Comparison of ENCODE assay signal across 8 cellular contexts in the genomic region with DNA sequence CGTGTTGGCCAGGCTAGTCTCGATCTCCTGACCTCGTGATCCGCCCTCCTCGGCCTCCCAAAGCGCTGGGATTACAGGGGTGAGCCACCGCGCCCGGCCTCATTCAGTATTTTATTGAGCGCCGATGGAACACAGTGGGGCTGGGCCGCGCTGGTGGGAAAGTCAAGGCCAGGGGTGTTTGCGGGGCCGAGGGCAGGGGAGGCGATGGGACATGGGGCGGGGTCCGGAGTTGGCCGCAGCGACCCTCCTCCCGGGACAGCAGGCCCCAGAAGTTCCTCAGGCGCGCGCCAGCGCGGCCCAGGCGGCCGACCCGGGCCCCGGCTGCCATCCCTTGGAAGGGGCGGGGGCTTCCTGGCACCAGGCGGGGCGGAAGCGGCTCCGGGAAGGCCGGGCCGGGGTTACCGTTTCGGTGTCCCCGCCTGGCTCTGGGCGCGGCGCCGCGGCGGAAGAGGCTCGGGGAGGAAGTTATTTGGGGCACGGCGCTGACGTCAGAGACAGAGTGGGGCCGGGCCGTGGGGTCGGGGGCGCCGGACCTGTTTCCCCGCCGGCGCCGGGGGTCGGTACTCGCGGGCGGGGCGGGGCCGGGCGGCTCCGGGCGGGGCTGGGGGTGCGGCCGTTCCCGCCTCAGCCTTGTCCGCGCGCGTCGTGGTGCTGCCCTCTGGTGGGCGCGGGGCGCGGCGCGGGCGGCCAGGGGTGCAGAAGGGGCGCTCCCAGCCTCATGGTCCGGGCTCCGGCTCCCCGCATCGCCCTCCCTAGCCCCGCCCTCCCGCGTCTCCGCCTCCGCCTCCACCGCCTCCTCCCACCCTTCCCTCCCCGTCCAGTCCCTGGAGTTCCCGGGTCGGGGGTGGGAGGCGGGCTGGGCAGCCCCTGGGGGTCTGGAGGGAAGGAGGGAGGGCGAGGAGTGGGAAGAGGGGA. TPM values are rescaled to one million over a fixed set of nuclear protein-coding genes. Genes with fewer than 3 reads are reported as not detected.
DNase-seq lines count a peak whose midpoint lies in the region; ATAC-seq and TF ChIP-seq lines count a peak whose summit lies in the region.

No MANE protein-coding gene starts in this region.

- ATAC-seq in GM21576 (IDR thresholded peaks at IDR 0.05; ENCODE audit: unreplicated experiment): peak; percentile 61
- ATAC-seq in stimulated activated naive CD8-positive, alpha-beta T cell treated with anti-CD3 and anti-CD28 coated beads, Interleukin-15, amount 100 ng/mL, for 72 hours: peak; percentile 92

- TF ChIP-seq CTCF in fibroblast of pulmonary artery (IDR thresholded peaks at IDR 0.05; ENCODE audit: low read length, missing control alignments) (no peak), nephron progenitor cell (IDR thresholded peaks at IDR 0.05) (peak; percentile 48)

- no peaks in the 10 kb centered on the region for H3K9me3 Mint-ChIP-seq in activated T-helper 1 cell treated with anti-CD3 and anti-CD28 coated beads, Interleukin-12 subunit alpha, Interleukin-12 subunit beta, Interleukin-2, Interleukin-4 antibody, amounts not matched to agents 30 ng/mL and 10 ng/mL and 1 ng/mL, durations not matched to agents 14 hours and 24 hours and 36 hours
- H3K9me3 Mint-ChIP-seq in nephron progenitor cell: no peaks in the 10 kb centered on the region
- no peaks in the 10 kb centered on the region for H3K9me3 Mint-ChIP-seq in stimulated activated naive CD8-positive, alpha-beta T cell treated with anti-CD3 and anti-CD28 coated beads, Interleukin-15, amount 100 ng/mL, for 72 hours

- peak overlapping the region; percentile 79 for H3K4me3 Mint-ChIP-seq in activated T-helper 1 cell treated with anti-CD3 and anti-CD28 coated beads, Interleukin-12 subunit alpha, Interleukin-12 subunit beta, Interleukin-2, Interleukin-4 antibody, amounts not matched to agents 30 ng/mL and 10 ng/mL and 1 ng/mL, durations not matched to agents 14 hours and 24 hours and 36 hours
- peak overlapping the region; percentile 82 for H3K4me3 Mint-ChIP-seq in nephron progenitor cell
- H3K4me3 Mint-ChIP-seq in stimulated activated naive CD8-positive, alpha-beta T cell treated with anti-CD3 and anti-CD28 coated beads, Interleukin-15, amount 100 ng/mL, for 72 hours: peak overlapping the region; percentile 90 to 92

- no peaks in the 10 kb centered on the region for H3K4me1 Mint-ChIP-seq in activated T-helper 1 cell treated with anti-CD3 and anti-CD28 coated beads, Interleukin-12 subunit alpha, Interleukin-12 subunit beta, Interleukin-2, Interleukin-4 antibody, amounts not matched to agents 30 ng/mL and 10 ng/mL and 1 ng/mL, durations not matched to agents 14 hours and 24 hours and 36 hours (ENCODE audit: low read depth)
- H3K4me1 Mint-ChIP-seq in nephron progenitor cell: no peaks in the 10 kb centered on the region
- H3K4me1 Mint-ChIP-seq in stimulated activated naive CD8-positive, alpha-beta T cell treated with anti-CD3 and anti-CD28 coated beads, Interleukin-15, amount 100 ng/mL, for 72 hours: peaks cover 22% of the 10 kb centered on the region

- peak overlapping the region; percentile 78 for H3K27ac Mint-ChIP-seq in activated T-helper 1 cell treated with anti-CD3 and anti-CD28 coated beads, Interleukin-12 subunit alpha, Interleukin-12 subunit beta, Interleukin-2, Interleukin-4 antibody, amounts not matched to agents 30 ng/mL and 10 ng/mL and 1 ng/mL, durations not matched to agents 14 hours and 24 hours and 36 hours
- peak overlapping the region; percentile 48 for H3K27ac Mint-ChIP-seq in nephron progenitor cell
- H3K27ac Mint-ChIP-seq in stimulated activated naive CD8-positive, alpha-beta T cell treated with anti-CD3 and anti-CD28 coated beads, Interleukin-15, amount 100 ng/mL, for 72 hours: peak overlapping the region; percentile 95 to 96

- DNase-seq in DMS79 (lab: John Stamatoyannopoulos, UW) (peak; percentile 73), fibroblast of pulmonary artery (ENCODE audit: low read depth) (peak; percentile 80), nephron progenitor cell (peak; percentile 91)
- peak; percentile 79 for DNase-seq in Jurkat, Clone E6-1 (ENCODE audit: low read depth, low spot score)
- DNase-seq in activated T-helper 1 cell treated with anti-CD3 and anti-CD28 coated beads, Interleukin-12 subunit alpha, Interleukin-12 subunit beta, Interleukin-2, Interleukin-4 antibody, amounts not matched to agents 30 ng/mL and 10 ng/mL and 1 ng/mL, durations not matched to agents 14 hours and 24 hours and 36 hours (ENCODE audit: low spot score): peak; percentile 89
- peak; percentile 90 to 93 for DNase-seq in stimulated activated naive CD8-positive, alpha-beta T cell treated with anti-CD3 and anti-CD28 coated beads, Interleukin-15, amount 100 ng/mL, for 72 hours

- peak overlapping the region; percentile 59 for H3K4me3 ChIP-seq in Jurkat, Clone E6-1 (ENCODE audit: low read length)
- H3K4me3 ChIP-seq in fibroblast of pulmonary artery (replicated peaks; ENCODE audit: low read depth, low read length): peak overlapping the region; percentile 56

- no peaks in the 10 kb centered on the region for H3K36me3 Mint-ChIP-seq in activated T-helper 1 cell treated with anti-CD3 and anti-CD28 coated beads, Interleukin-12 subunit alpha, Interleukin-12 subunit beta, Interleukin-2, Interleukin-4 antibody, amounts not matched to agents 30 ng/mL and 10 ng/mL and 1 ng/mL, durations not matched to agents 14 hours and 24 hours and 36 hours (ENCODE audit: low read depth)
- no peaks in the 10 kb centered on the region for H3K36me3 Mint-ChIP-seq in nephron progenitor cell (ENCODE audit: low read depth)

- intact Hi-C loops in activated T-helper 1 cell treated with anti-CD3 and anti-CD28 coated beads, Interleukin-12 subunit alpha, Interleukin-12 subunit beta, Interleukin-2, Interleukin-4 antibody, amounts not matched to agents 30 ng/mL and 10 ng/mL and 1 ng/mL, durations not matched to agents 14 hours and 24 hours and 36 hours (cut with micrococcal nuclease): loop anchor here (1.0 to 10.0 kb wide), 5 partner anchors 30 to 144 kb away; a partner anchor contains a TSS

- H3K27me3 Mint-ChIP-seq in activated T-helper 1 cell treated with anti-CD3 and anti-CD28 coated beads, Interleukin-12 subunit alpha, Interleukin-12 subunit beta, Interleukin-2, Interleukin-4 antibody, amounts not matched to agents 30 ng/mL and 10 ng/mL and 1 ng/mL, durations not matched to agents 14 hours and 24 hours and 36 hours (ENCODE audit: insufficient read depth): peaks cover 3% of the 10 kb centered on the region
- H3K27me3 Mint-ChIP-seq in nephron progenitor cell (ENCODE audit: low read depth, poor library complexity): peaks cover 25% of the 10 kb centered on the region
- peaks cover 25% of the 10 kb centered on the region for H3K27me3 Mint-ChIP-seq in stimulated activated naive CD8-positive, alpha-beta T cell treated with anti-CD3 and anti-CD28 coated beads, Interleukin-15, amount 100 ng/mL, for 72 hours

TF ChIP-seq in PFSK-1, 5 proteins besides CTCF, POLR2A, EP300 and RAD21 (continues in another document):
- peak; percentile 59; the same call in 1 of the 2 replicates for TF ChIP-seq POLR2AphosphoS5 (IDR thresholded peaks at IDR 0.05; ENCODE audit: low read depth, low read length)
- TF ChIP-seq, protein P1, sequence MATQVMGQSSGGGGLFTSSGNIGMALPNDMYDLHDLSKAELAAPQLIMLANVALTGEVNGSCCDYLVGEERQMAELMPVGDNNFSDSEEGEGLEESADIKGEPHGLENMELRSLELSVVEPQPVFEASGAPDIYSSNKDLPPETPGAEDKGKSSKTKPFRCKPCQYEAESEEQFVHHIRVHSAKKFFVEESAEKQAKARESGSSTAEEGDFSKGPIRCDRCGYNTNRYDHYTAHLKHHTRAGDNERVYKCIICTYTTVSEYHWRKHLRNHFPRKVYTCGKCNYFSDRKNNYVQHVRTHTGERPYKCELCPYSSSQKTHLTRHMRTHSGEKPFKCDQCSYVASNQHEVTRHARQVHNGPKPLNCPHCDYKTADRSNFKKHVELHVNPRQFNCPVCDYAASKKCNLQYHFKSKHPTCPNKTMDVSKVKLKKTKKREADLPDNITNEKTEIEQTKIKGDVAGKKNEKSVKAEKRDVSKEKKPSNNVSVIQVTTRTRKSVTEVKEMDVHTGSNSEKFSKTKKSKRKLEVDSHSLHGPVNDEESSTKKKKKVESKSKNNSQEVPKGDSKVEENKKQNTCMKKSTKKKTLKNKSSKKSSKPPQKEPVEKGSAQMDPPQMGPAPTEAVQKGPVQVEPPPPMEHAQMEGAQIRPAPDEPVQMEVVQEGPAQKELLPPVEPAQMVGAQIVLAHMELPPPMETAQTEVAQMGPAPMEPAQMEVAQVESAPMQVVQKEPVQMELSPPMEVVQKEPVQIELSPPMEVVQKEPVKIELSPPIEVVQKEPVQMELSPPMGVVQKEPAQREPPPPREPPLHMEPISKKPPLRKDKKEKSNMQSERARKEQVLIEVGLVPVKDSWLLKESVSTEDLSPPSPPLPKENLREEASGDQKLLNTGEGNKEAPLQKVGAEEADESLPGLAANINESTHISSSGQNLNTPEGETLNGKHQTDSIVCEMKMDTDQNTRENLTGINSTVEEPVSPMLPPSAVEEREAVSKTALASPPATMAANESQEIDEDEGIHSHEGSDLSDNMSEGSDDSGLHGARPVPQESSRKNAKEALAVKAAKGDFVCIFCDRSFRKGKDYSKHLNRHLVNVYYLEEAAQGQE (IDR thresholded peaks at IDR 0.05; ENCODE audit: insufficient read depth in 1 of 2, low read depth in 2 of 2, low read length in 2 of 2): no peak

RNA-seq across cellular contexts. Expression of a gene that starts 1.0 kb away (rescaled TPM):
- 0.91 TPM for polyA plus RNA-seq in Jurkat, Clone E6-1 (2012; ENCODE audit: insufficient read depth, insufficient read length)
- polyA plus RNA-seq in PFSK-1 (2012; ENCODE audit: insufficient read length, low read depth): 1.4 TPM
- 1.7 and 1.8 TPM in 2 replicates for total RNA-seq in activated T-helper 1 cell treated with anti-CD3 and anti-CD28 coated beads, Interleukin-12 subunit alpha, Interleukin-12 subunit beta, Interleukin-2, Interleukin-4 antibody, amounts not matched to agents 30 ng/mL and 10 ng/mL and 1 ng/mL, durations not matched to agents 14 hours and 24 hours and 36 hours

RNA-seq across cellular contexts. Expression of a gene that starts 31.5 kb away (rescaled TPM):
- polyA plus RNA-seq in Jurkat, Clone E6-1 (2012; ENCODE audit: insufficient read depth, insufficient read length): 481 TPM
- 338 TPM for polyA plus RNA-seq in PFSK-1 (2012; ENCODE audit: insufficient read length, low read depth)
- total RNA-seq in activated T-helper 1 cell treated with anti-CD3 and anti-CD28 coated beads, Interleukin-12 subunit alpha, Interleukin-12 subunit beta, Interleukin-2, Interleukin-4 antibody, amounts not matched to agents 30 ng/mL and 10 ng/mL and 1 ng/mL, durations not matched to agents 14 hours and 24 hours and 36 hours: 631 and 639 TPM in 2 replicates

RNA-seq across cellular contexts. Expression of a gene that starts 38.7 kb away (rescaled TPM):
- polyA plus RNA-seq in Jurkat, Clone E6-1 (2012; ENCODE audit: insufficient read depth, insufficient read length): 39.3 TPM
- polyA plus RNA-seq in PFSK-1 (2012; ENCODE audit: insufficient read length, low read depth): 31.8 TPM
- total RNA-seq in activated T-helper 1 cell treated with anti-CD3 and anti-CD28 coated beads, Interleukin-12 subunit alpha, Interleukin-12 subunit beta, Interleukin-2, Interleukin-4 antibody, amounts not matched to agents 30 ng/mL and 10 ng/mL and 1 ng/mL, durations not matched to agents 14 hours and 24 hours and 36 hours: 63.9 and 69.6 TPM in 2 replicates

RNA-seq across cellular contexts. Expression of a gene that starts 56.1 kb away (rescaled TPM):
- polyA plus RNA-seq in Jurkat, Clone E6-1 (2012; ENCODE audit: insufficient read depth, insufficient read length): 675 TPM
- polyA plus RNA-seq in PFSK-1 (2012; ENCODE audit: insufficient read length, low read depth): 540 TPM
- 256 and 277 TPM in 2 replicates for total RNA-seq in activated T-helper 1 cell treated with anti-CD3 and anti-CD28 coated beads, Interleukin-12 subunit alpha, Interleukin-12 subunit beta, Interleukin-2, Interleukin-4 antibody, amounts not matched to agents 30 ng/mL and 10 ng/mL and 1 ng/mL, durations not matched to agents 14 hours and 24 hours and 36 hours

Comparison
In these comparisons a context has a peak if more than half of its experiments do, and no peak if none do; other contexts are left out.
1. Peak in every context shown above with its lines: DNase-seq, ATAC-seq and H3K4me3 ChIP-seq.